In the genomic region with DNA sequence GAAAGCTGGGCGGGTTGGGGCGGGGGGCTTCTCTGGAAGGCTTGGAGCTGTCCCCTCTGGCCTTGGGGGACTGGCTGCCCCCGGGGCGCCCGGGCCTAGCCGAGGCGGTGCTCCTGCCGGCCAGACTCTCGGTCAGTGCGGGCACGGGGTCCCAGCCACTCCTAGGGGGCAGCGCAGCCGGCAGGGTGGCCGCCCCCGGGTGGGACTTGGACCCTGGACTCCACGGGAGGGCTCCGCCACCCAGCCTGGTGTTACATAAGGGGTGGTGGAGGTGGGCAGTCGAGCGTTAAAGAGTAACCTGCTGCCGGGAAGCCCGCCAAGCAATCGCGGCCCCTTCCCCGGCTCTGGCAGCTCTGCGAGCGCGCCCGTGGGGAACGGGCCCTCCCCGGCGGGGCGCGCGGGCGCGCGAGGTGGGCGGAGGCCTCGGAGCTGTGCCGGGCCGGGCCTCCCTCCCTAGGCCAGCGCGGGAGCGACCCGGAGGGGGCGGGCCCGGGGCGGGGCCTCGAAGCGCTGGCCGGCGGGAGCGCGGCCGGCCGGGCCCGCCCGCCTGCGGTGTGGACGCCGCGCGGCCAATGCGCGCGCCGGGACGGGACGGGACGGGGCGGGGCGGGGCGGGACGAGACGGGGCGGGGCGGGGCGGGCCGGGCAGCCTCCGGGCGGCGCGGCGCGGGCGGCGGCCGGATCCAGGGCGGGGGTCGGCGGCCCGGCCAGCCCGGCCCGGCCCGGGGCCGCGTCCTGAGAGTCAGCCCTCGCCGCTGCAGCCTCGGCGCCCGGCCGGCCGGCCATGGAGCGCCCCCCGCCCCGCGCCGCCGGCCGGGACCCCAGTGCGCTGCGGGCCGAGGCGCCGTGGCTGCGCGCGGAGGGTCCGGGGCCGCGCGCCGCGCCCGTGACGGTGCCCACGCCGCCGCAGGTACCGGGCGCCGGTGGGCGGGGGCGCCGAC, we compare ENCODE assay signal across 8 cellular contexts. TPM values are rescaled to one million over a fixed set of nuclear protein-coding genes. Genes with fewer than 3 reads are reported as not detected.
DNase-seq lines count a peak whose midpoint lies in the region; ATAC-seq and TF ChIP-seq lines count a peak whose summit lies in the region.

A gene with protein sequence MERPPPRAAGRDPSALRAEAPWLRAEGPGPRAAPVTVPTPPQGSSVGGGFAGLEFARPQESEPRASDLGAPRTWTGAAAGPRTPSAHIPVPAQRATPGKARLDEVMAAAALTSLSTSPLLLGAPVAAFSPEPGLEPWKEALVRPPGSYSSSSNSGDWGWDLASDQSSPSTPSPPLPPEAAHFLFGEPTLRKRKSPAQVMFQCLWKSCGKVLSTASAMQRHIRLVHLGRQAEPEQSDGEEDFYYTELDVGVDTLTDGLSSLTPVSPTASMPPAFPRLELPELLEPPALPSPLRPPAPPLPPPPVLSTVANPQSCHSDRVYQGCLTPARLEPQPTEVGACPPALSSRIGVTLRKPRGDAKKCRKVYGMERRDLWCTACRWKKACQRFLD (plus strand): TSS at position 648 of the 941 bp plus-strand sequence. CDS start 137 bp downstream, at position 785.

- H3K36me3 ChIP-seq in BLaER1 treated with 17β-estradiol and CSF1 and Interleukin-3, amounts not matched to agents 10 nM and 100 nM = peaks cover 19 to 42% (median 31%) of the 10 kb centered on the region in 11 experiments
- peaks cover 0 to 41% (median 0%) of the 10 kb centered on the region in 3 experiments for H3K36me3 ChIP-seq in naive thymus-derived CD4-positive, alpha-beta T cell (ENCODE audit: control insufficient read depth in 2 of 3, insufficient read depth in 3 of 3, low read length in 3 of 3)
- peaks cover 31 to 49% (median 41%) of the 10 kb centered on the region in 3 donors for H3K36me3 ChIP-seq in tibial artery

- peak within 1 kb of the TSS; percentile 96 to 100 (median 99) for H3K4me2 ChIP-seq in BLaER1 treated with 17β-estradiol and CSF1 and Interleukin-3, amounts not matched to agents 10 nM and 100 nM

- H3K9ac ChIP-seq in BLaER1 treated with 17β-estradiol and CSF1 and Interleukin-3, amounts not matched to agents 10 nM and 100 nM = peak within 1 kb of the TSS; percentile 71 to 90 (median 81)

- peak within 1 kb of the TSS in 10 of 11 experiments; percentile 57 to 85 (median 80); a peak in 20 of 22 replicates for H3K27ac ChIP-seq in BLaER1 treated with 17β-estradiol and CSF1 and Interleukin-3, amounts not matched to agents 10 nM and 100 nM
- peak within 1 kb of the TSS; percentile 71 for H3K27ac ChIP-seq in naive thymus-derived CD4-positive, alpha-beta T cell (ENCODE audit: low read depth, low read length)
- peak within 1 kb of the TSS; percentile 97 to 98 for H3K27ac ChIP-seq in tibial artery

- H4K20me1 ChIP-seq in BLaER1 treated with 17β-estradiol and CSF1 and Interleukin-3, amounts not matched to agents 10 nM and 100 nM = peaks cover 39 to 67% (median 51%) of the 10 kb centered on the region in 11 experiments

- no peak for TF ChIP-seq CTCF in tibial artery (IDR thresholded peaks at IDR 0.05)

- peak; percentile 96 for DNase-seq in GM19238 (ENCODE audit: insufficient read length, low spot score)
- peak; percentile 18 for DNase-seq in HS-5 (ENCODE audit: low read depth)
- peak; percentile 84 for DNase-seq in RKO (ENCODE audit: low spot score)
- DNase-seq in activated gamma-delta T cell treated with Interleukin-2 at 50 U/mL for 16 hours = peak; percentile 59
- DNase-seq in fibroblast of the conjunctiva (ENCODE audit: low read depth) = peak; percentile 26
- peak; percentile 49 to 86 (median 69) for DNase-seq in naive thymus-derived CD4-positive, alpha-beta T cell
- peak; percentile 62 to 90 for DNase-seq in tibial artery

- H3K4me3 Mint-ChIP-seq in naive thymus-derived CD4-positive, alpha-beta T cell = peak within 1 kb of the TSS; percentile 33 to 92 (median 80)

- POLR2A ChIA-PET in naive thymus-derived CD4-positive, alpha-beta T cell (lab: Charles Lee) = interaction anchor here (0.8 to 9.9 kb wide), 15 partner anchors 11 to 241 kb away, joined by 3 to 137 read pairs (median 5); a partner anchor contains a TSS

- peaks cover 54 to 74% (median 66%) of the 10 kb centered on the region in 10 experiments for H3K4me1 ChIP-seq in BLaER1 treated with 17β-estradiol and CSF1 and Interleukin-3, amounts not matched to agents 10 nM and 100 nM
- peaks cover 21 to 29% of the 10 kb centered on the region in 2 donors for H3K4me1 ChIP-seq in naive thymus-derived CD4-positive, alpha-beta T cell (ENCODE audit: control insufficient read depth in 2 of 2, insufficient read depth in 2 of 2, low read length in 2 of 2)
- H3K4me1 ChIP-seq in tibial artery = peaks cover 0 to 41% (median 31%) of the 10 kb centered on the region in 4 donors

- peak; percentile 62 for ATAC-seq in naive thymus-derived CD4-positive, alpha-beta T cell

- H3K36me3 Mint-ChIP-seq in naive thymus-derived CD4-positive, alpha-beta T cell = peaks cover 0 to 9% (median 0%) of the 10 kb centered on the region in 5 donors

- CTCF ChIA-PET in naive thymus-derived CD4-positive, alpha-beta T cell (lab: Charles Lee) = interaction anchor here (1.7 kb wide), 1 partner anchor 32 kb away, joined by 6 read pairs; a partner anchor contains a TSS

- peak within 1 kb of the TSS in 1 of 9 donors; percentile 38 for H3K27ac Mint-ChIP-seq in naive thymus-derived CD4-positive, alpha-beta T cell

- intact Hi-C loops in naive thymus-derived CD4-positive, alpha-beta T cell (cut with micrococcal nuclease) = loop anchor here (1.0 to 10.0 kb wide), 8 partner anchors 9 to 945 kb away; a partner anchor contains a TSS
- intact Hi-C loops in tibial artery (cut with DNase I; ENCODE audit: low total_unique reads) = loop anchor here (10.0 kb wide), 3 partner anchors 85 to 125 kb away; a partner anchor contains a TSS

- no peaks in the 10 kb centered on the region for H3K9me3 ChIP-seq in BLaER1 treated with 17β-estradiol and CSF1 and Interleukin-3, amounts not matched to agents 10 nM and 100 nM (replicated peaks in 1 of 11)
- no peaks in the 10 kb centered on the region for H3K9me3 ChIP-seq in naive thymus-derived CD4-positive, alpha-beta T cell (ENCODE audit: control insufficient read depth in 2 of 3, low read length in 3 of 3)
- H3K9me3 ChIP-seq in tibial artery = no peaks in the 10 kb centered on the region

- no peaks in the 10 kb centered on the region for H3K9me3 Mint-ChIP-seq in naive thymus-derived CD4-positive, alpha-beta T cell

- no peaks in the 10 kb centered on the region for H3K27me3 Mint-ChIP-seq in naive thymus-derived CD4-positive, alpha-beta T cell

- peak within 1 kb of the TSS; percentile 67 to 85 (median 74) for H3K4me3 ChIP-seq in BLaER1 treated with 17β-estradiol and CSF1 and Interleukin-3, amounts not matched to agents 10 nM and 100 nM
- H3K4me3 ChIP-seq in naive thymus-derived CD4-positive, alpha-beta T cell (ENCODE audit: low read length) = peak within 1 kb of the TSS; percentile 99
- H3K4me3 ChIP-seq in tibial artery = peak within 1 kb of the TSS; percentile 84 to 93

- peaks cover 7 to 20% (median 16%) of the 10 kb centered on the region in 7 donors for H3K4me1 Mint-ChIP-seq in naive thymus-derived CD4-positive, alpha-beta T cell

- peaks cover 0 to 27% (median 0%) of the 10 kb centered on the region in 11 experiments; a peak in 7 of 22 replicates for H3K27me3 ChIP-seq in BLaER1 treated with 17β-estradiol and CSF1 and Interleukin-3, amounts not matched to agents 10 nM and 100 nM
- H3K27me3 ChIP-seq in naive thymus-derived CD4-positive, alpha-beta T cell (ENCODE audit: control insufficient read depth in 2 of 2, insufficient read depth in 2 of 2, low read length in 2 of 2) = no peaks in the 10 kb centered on the region
- H3K27me3 ChIP-seq in tibial artery = no peaks in the 10 kb centered on the region

RNA-seq across cellular contexts. Expression of the gene that starts here (rescaled TPM):
- total RNA-seq in naive thymus-derived CD4-positive, alpha-beta T cell = 100 to 1,000 TPM in 3 of 5 experiments, 10 to 100 TPM in 2; 88.7 to 136 (median 111) TPM
- polyA plus RNA-seq in naive thymus-derived CD4-positive, alpha-beta T cell = 1 to 10 TPM; 3.0 to 4.6 TPM

Comparison
In these comparisons a context has a peak if more than half of its experiments do, and no peak if none do; other contexts are left out.
1. Peak in every context shown above with its lines: DNase-seq, ATAC-seq, H3K4me3 ChIP-seq and H3K27ac ChIP-seq.
2. DNase-seq: peak in every context shown above with its lines; median percentile 96 in GM19238; 84 in RKO; 76 in tibial artery; 69 in naive thymus-derived CD4-positive, alpha-beta T cell; 59 in activated gamma-delta T cell treated with Interleukin-2 at 50 U/mL for 16 hours; 26 in fibroblast of the conjunctiva; 18 in HS-5.